10 cellular contexts compared by ENCODE assay signal in the genomic region with DNA sequence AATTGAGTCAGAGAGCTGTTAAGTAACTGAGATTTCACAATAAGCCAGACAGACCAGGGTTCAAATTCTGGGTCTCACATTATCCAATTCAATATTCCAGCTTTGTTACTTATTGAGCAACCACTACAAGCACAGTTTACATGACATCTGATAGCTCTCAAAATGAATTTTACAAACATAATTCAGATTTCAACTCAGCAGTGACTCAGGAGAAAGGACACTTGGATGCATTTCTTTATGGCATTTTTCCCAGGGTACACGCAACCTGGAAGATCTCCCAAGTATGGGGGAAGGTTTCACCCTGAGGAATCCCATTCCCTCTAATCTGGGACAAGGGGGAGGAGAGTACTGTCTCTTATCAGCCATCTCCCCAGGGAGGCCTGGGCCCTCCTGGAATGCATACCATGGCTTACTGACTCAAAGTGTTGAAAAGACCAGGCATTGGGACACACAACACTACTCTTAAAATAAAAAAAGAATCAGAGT.
DNase-seq lines count a peak whose midpoint lies in the region; ATAC-seq and TF ChIP-seq lines count a peak whose summit lies in the region.
"Had no signal": no experiment of that assay in that cellular context is flagged by ENCODE, and none has a peak within 500 bp of the region (broad histone marks: within the 10 kb centered on the region; RNA-seq: fewer than 3 reads in every experiment).

No MANE protein-coding gene starts in this region.

- TF ChIP-seq CTCF in upper lobe of left lung (IDR thresholded peaks at IDR 0.05) (no peak), colonic mucosa (IDR thresholded peaks at IDR 0.05) (no peak)

- intact Hi-C loops in colonic mucosa (cut with DNase I): no loop called here

- H3K4me3 ChIP-seq in upper lobe of left lung: no peak overlapping the region
- no peak overlapping the region for H3K4me3 ChIP-seq in colonic mucosa

- H3K9ac ChIP-seq in colonic mucosa (ENCODE audit: low read depth in 2 of 2, low read length in 2 of 2): no peak overlapping the region

- POLR2A ChIA-PET in HEK293T (lab: Yijun Ruan, JAX): no interaction called here

- TF ChIP-seq POLR2A in upper lobe of left lung (IDR thresholded peaks at IDR 0.05): no peak

- no peak for TF ChIP-seq EP300 in upper lobe of left lung (IDR thresholded peaks at IDR 0.05)

- H3K27me3 ChIP-seq in upper lobe of left lung (no peaks in the 10 kb centered on the region), colonic mucosa (no peaks in the 10 kb centered on the region)

- 35 to 62% methylated on average over 1 of the region's 1 CpG for WGBS in upper lobe of left lung, 2 donors

- H3K36me3 ChIP-seq in upper lobe of left lung (no peaks in the 10 kb centered on the region), colonic mucosa (no peaks in the 10 kb centered on the region)

- DNase-seq in HEK293T (ENCODE audit: extremely low spot score) (peak; percentile 8), astrocyte of the hippocampus (ENCODE audit: low read depth, low spot score) (peak; percentile 69), iris pigment epithelial cell (ENCODE audit: low read depth) (peak; percentile 96), upper lobe of left lung (no peak), colonic mucosa (no peak), NCI-H524 (lab: John Stamatoyannopoulos, UW) (no peak)
- DNase-seq in activated T-cell treated with anti-CD3 and anti-CD28 coated beads, Interleukin-2, amount 50 U/mL, for 48 hours: no peak
- DNase-seq: effector memory CD8-positive, alpha-beta T cell; naive thymus-derived CD8-positive, alpha-beta T cell; NCI-H1436 had no signal

- H3K9me3 ChIP-seq in upper lobe of left lung (no peaks in the 10 kb centered on the region), colonic mucosa (no peaks in the 10 kb centered on the region)

- CTCF ChIA-PET in HEK293T (lab: Yijun Ruan, JAX): no interaction called here

- peak overlapping the region in 1 of 4 donors; percentile 35 for H3K27ac ChIP-seq in upper lobe of left lung
- no peak overlapping the region for H3K27ac ChIP-seq in colonic mucosa

- H3K4me1 ChIP-seq in upper lobe of left lung: peaks cover 0 to 3% (median 0%) of the 10 kb centered on the region in 4 donors
- H3K4me1 ChIP-seq in colonic mucosa: no peaks in the 10 kb centered on the region

- peak; percentile 65 to 89 for ATAC-seq in upper lobe of left lung (ENCODE audit: low FRiP score in 2 of 2)
- ATAC-seq: effector memory CD8-positive, alpha-beta T cell; naive thymus-derived CD8-positive, alpha-beta T cell had no signal

TF ChIP-seq in HEK293T, 16 proteins besides CTCF, POLR2A, EP300 and RAD21:
- TF ChIP-seq L3MBTL2 (conservative IDR thresholded peaks at IDR 0.05) (no peak), FOXK2 (IDR thresholded peaks at IDR 0.05) (no peak), ARNT (IDR thresholded peaks at IDR 0.05) (no peak), CTBP1 (IDR thresholded peaks at IDR 0.05; ENCODE audit: borderline replicate concordance) (no peak), ELF4 (IDR thresholded peaks at IDR 0.05) (no peak), NFRKB (IDR thresholded peaks at IDR 0.05) (no peak), SP1 (IDR thresholded peaks at IDR 0.05) (no peak), FOXM1 (IDR thresholded peaks at IDR 0.05; ENCODE audit: borderline replicate concordance) (no peak), BHLHE40 (IDR thresholded peaks at IDR 0.05; ENCODE audit: borderline replicate concordance) (no peak), ZNF384 (IDR thresholded peaks at IDR 0.05) (no peak), TARDBP (IDR thresholded peaks at IDR 0.05) (no peak), LEF1 (IDR thresholded peaks at IDR 0.05; ENCODE audit: borderline replicate concordance) (no peak), SUZ12 (IDR thresholded peaks at IDR 0.05) (no peak)
- TF ChIP-seq, protein P1, sequence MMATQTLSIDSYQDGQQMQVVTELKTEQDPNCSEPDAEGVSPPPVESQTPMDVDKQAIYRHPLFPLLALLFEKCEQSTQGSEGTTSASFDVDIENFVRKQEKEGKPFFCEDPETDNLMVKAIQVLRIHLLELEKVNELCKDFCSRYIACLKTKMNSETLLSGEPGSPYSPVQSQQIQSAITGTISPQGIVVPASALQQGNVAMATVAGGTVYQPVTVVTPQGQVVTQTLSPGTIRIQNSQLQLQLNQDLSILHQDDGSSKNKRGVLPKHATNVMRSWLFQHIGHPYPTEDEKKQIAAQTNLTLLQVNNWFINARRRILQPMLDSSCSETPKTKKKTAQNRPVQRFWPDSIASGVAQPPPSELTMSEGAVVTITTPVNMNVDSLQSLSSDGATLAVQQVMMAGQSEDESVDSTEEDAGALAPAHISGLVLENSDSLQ (IDR thresholded peaks at IDR 0.05): no peak

Comparison
In these comparisons a context has a peak if more than half of its experiments do, and no peak if none do; other contexts are left out.
1. DNase-seq: peak in HEK293T (single experiment), astrocyte of the hippocampus (single experiment) and iris pigment epithelial cell (single experiment); none in upper lobe of left lung (0 of 2), colonic mucosa (single experiment), NCI-H524 (0 of 2) and activated T-cell treated with anti-CD3 and anti-CD28 coated beads, Interleukin-2, amount 50 U/mL, for 48 hours (0 of 2).